8 cellular contexts compared by ENCODE assay signal in the genomic region with DNA sequence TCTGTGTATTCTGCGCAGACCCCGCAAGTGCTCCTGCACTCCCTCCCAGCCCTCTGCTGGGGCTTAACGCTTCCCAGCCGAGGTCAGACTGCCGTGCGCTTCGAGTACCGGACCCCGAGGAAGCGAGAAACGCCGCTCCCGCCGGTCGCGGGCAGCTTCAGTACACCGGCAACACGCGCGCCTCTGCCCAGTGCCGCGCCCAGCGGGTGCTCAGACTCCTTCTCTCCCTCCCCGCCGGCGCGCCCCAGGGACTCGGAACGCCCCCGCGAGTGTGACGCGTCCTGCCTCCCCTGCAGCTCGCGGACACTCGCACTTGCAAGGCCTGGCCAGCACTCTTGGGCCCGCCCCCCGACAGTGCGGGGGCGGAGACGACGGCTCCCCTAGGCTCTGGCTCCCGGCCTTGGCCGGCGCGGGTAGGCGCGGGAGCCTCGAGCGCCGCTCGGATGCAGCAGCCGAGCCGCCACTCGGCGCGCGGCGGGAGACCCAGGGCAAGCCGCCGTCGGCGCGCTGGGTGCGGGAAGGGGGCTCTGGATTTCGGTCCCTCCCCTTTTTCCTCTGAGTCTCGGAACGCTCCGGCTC. TPM values are rescaled to one million over a fixed set of nuclear protein-coding genes. Genes with fewer than 3 reads are reported as not detected.
DNase-seq lines count a peak whose midpoint lies in the region; ATAC-seq and TF ChIP-seq lines count a peak whose summit lies in the region.

A gene with protein sequence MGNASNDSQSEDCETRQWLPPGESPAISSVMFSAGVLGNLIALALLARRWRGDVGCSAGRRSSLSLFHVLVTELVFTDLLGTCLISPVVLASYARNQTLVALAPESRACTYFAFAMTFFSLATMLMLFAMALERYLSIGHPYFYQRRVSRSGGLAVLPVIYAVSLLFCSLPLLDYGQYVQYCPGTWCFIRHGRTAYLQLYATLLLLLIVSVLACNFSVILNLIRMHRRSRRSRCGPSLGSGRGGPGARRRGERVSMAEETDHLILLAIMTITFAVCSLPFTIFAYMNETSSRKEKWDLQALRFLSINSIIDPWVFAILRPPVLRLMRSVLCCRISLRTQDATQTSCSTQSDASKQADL (plus strand): TSS at position 410 of the 579 bp plus-strand sequence. CDS start 237 bp downstream, outside the sequence.

- peak within 1 kb of the TSS; percentile 71 for H3K27ac Mint-ChIP-seq in chondrocyte (ENCODE audit: unreplicated experiment)

- no peak for TF ChIP-seq CTCF in chondrocyte (IDR thresholded peaks at IDR 0.05)

- peaks cover 3% of the 10 kb centered on the region for H3K27me3 Mint-ChIP-seq in chondrocyte (ENCODE audit: low read depth)

- DNase-seq in COLO668 (lab: John Stamatoyannopoulos, UW; ENCODE audit: unreplicated experiment) (peak; percentile 85), MV-4-11 (lab: John Stamatoyannopoulos, UW) (peak; percentile 68), chondrocyte (ENCODE audit: low spot score) (no peak), left lobe of liver (ENCODE audit: low spot score) (peak; percentile 67)
- DNase-seq in activated CD4-positive, alpha-beta T cell treated with anti-CD3 and anti-CD28 coated beads for 24 hours (ENCODE audit: low read depth in 2 of 2), result peak; percentile 50 to 61
- DNase-seq in stimulated activated CD4-positive, alpha-beta T cell treated with anti-CD3 and anti-CD28 coated beads, Interleukin-2, amount 100 ng/mL, for 4 hours (ENCODE audit: low read depth), result peak; percentile 71

- H3K36me3 Mint-ChIP-seq in chondrocyte (ENCODE audit: low read depth), result no peaks in the 10 kb centered on the region

- ATAC-seq in GM21447 (IDR thresholded peaks at IDR 0.05; ENCODE audit: unreplicated experiment) (peak; percentile 34), left lobe of liver (peak; percentile 85), GM21529 (IDR thresholded peaks at IDR 0.05; ENCODE audit: unreplicated experiment) (no peak)

- H3K4me1 Mint-ChIP-seq in chondrocyte (ENCODE audit: low read depth), result peaks cover 32% of the 10 kb centered on the region

- H3K9me3 Mint-ChIP-seq in chondrocyte (ENCODE audit: low read depth), result no peaks in the 10 kb centered on the region

- H3K4me3 Mint-ChIP-seq in chondrocyte (ENCODE audit: unreplicated experiment), result peak within 1 kb of the TSS; percentile 88

RNA-seq across cellular contexts. Expression of the gene that starts here (rescaled TPM):
- 1.7 to 3.8 TPM (median 2.5 TPM) in 3 replicates for total RNA-seq in chondrocyte
- total RNA-seq in left lobe of liver, result 0.33 TPM

Comparison
In these comparisons a context has a peak if more than half of its experiments do, and no peak if none do; other contexts are left out.
1. Peak in DNase-seq and ATAC-seq in left lobe of liver; RNA of the gene not detected or under 1 TPM.